9 cellular contexts compared by ENCODE assay signal in the genomic region with DNA sequence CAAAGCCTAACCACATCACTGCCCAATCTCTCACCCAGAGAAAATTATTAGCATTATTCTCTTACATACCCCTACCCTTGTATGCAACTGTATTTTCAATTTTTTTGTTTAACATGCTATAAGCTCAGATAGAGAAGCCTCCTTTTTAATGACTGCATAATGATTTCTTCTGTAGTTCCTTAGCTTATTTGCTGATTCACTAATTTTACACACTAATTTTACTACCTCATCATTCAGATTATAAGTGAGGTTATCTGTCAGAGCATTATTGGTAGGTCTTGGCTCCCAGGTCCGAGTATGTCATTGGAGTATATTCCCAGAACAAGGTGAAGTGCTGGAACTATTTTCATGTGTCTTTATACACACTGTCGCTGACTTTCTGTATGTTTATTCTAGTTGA.
"Had no signal": no experiment of that assay in that cellular context is flagged by ENCODE, and none has a peak within 500 bp of the region (broad histone marks: within the 10 kb centered on the region; RNA-seq: fewer than 3 reads in every experiment).

No MANE protein-coding gene starts in this region.

- H3K4me3 Mint-ChIP-seq: GM23338, H9 had no signal

- H3K4me2 ChIP-seq: GM23338, KMS-11 had no signal

- H3K9ac ChIP-seq: KMS-11 had no signal

- FAIRE-seq: H1, H54 had no signal

- ATAC-seq: GM23338 had no signal

- H3K27ac Mint-ChIP-seq: GM23338, H9 had no signal

- DNase-seq: H9, HCEC 1CT, IMR-90, KBM-7 had no signal

- H2AFZ ChIP-seq: GM23338 had no signal

- H3K4me1 Mint-ChIP-seq: GM23338, H9 had no signal

- H3K4me3 ChIP-seq: GM23338 had no signal

- H3K27ac ChIP-seq: HL-60, KMS-11 had no signal

- H3K9me3 Mint-ChIP-seq: GM23338 had no signal
